In genomic region chr5:77844408-77845272, GRCh38 we compare ENCODE assay signal across 8 cellular contexts.
DNase-seq lines count a peak whose midpoint lies in the region; ATAC-seq and TF ChIP-seq lines count a peak whose summit lies in the region.

No MANE protein-coding gene starts in this region.

- H3K27me3 Mint-ChIP-seq in natural killer cell treated with Interleukin-12 subunit alpha and Interleukin-12 subunit beta and Interleukin-15 and Interleukin-18, amount 100 ng/mL, for 72 hours = peaks cover 32 to 43% of the 10 kb centered on the region in 2 donors

- no peaks in the 10 kb centered on the region for H3K9me3 Mint-ChIP-seq in natural killer cell treated with Interleukin-12 subunit alpha and Interleukin-12 subunit beta and Interleukin-15 and Interleukin-18, amount 100 ng/mL, for 72 hours

- H3K4me3 ChIP-seq in AG09309 (ENCODE audit: control insufficient read depth, low read depth, low read length) (peak overlapping the region; percentile 40), HUES6 (ENCODE audit: low read depth, low read length) (peak overlapping the region; percentile 66)

- no peaks in the 10 kb centered on the region for H3K9me3 ChIP-seq in HUES6 (ENCODE audit: control insufficient read depth, insufficient read depth, low read depth, low read length)

- H3K4me3 Mint-ChIP-seq in natural killer cell treated with Interleukin-12 subunit alpha and Interleukin-12 subunit beta and Interleukin-15 and Interleukin-18, amount 100 ng/mL, for 72 hours = peak overlapping the region; percentile 69

- peaks cover 37% of the 10 kb centered on the region for H3K4me1 ChIP-seq in HUES6 (ENCODE audit: control insufficient read depth, insufficient read depth, low read length)

- TF ChIP-seq POLR2A in erythroblast (IDR thresholded peaks at IDR 0.05; ENCODE audit: low read length) = no peak

- ATAC-seq in natural killer cell treated with Interleukin-12 subunit alpha and Interleukin-12 subunit beta and Interleukin-15 and Interleukin-18, amount 100 ng/mL, for 72 hours = peak; percentile 27 to 36

- H3K27ac Mint-ChIP-seq in natural killer cell treated with Interleukin-12 subunit alpha and Interleukin-12 subunit beta and Interleukin-15 and Interleukin-18, amount 100 ng/mL, for 72 hours = peak overlapping the region in 1 of 2 donors; percentile 50

- H3K9ac ChIP-seq in HUES6 (ENCODE audit: low read length) = peak overlapping the region; percentile 31

- no peak overlapping the region for H3K27ac ChIP-seq in HUES6 (ENCODE audit: low read depth, low read length)

- H3K27me3 ChIP-seq in HUES6 (ENCODE audit: control insufficient read depth, insufficient read depth, low read length) = peaks cover 100% of the 10 kb centered on the region

- no peak for DNase-seq in AG09309 (ENCODE audit: low read depth)
- DNase-seq in erythroblast (lab: John Stamatoyannopoulos, UW) = peak; percentile 13 to 20
- DNase-seq in natural killer cell treated with Interleukin-12 subunit alpha and Interleukin-12 subunit beta and Interleukin-15 and Interleukin-18, amount 100 ng/mL, for 72 hours (ENCODE audit: low spot score) = no peak
- no peak for DNase-seq in islet precursor cell
- no peak for DNase-seq in amniotic stem cell (lab: John Stamatoyannopoulos, UW)
- no peak for DNase-seq in epidermal melanocyte (ENCODE audit: insufficient read length, low spot score)
- DNase-seq in activated CD4-positive, alpha-beta T cell treated with anti-CD3 and anti-CD28 coated beads, Interleukin-2, amount 50 U/mL, for 4 hours = no peak

- peaks cover 4 to 7% of the 10 kb centered on the region in 2 donors for H3K4me1 Mint-ChIP-seq in natural killer cell treated with Interleukin-12 subunit alpha and Interleukin-12 subunit beta and Interleukin-15 and Interleukin-18, amount 100 ng/mL, for 72 hours (ENCODE audit: low read depth in 2 of 2)

- peak; percentile 34 for TF ChIP-seq CTCF in AG09309 (IDR thresholded peaks at IDR 0.05; ENCODE audit: control insufficient read depth, insufficient read depth, low read depth, low read length, missing control alignments)

- no peaks in the 10 kb centered on the region for H3K36me3 ChIP-seq in HUES6 (ENCODE audit: control insufficient read depth, insufficient read depth, low read length)

- H3K36me3 Mint-ChIP-seq in natural killer cell treated with Interleukin-12 subunit alpha and Interleukin-12 subunit beta and Interleukin-15 and Interleukin-18, amount 100 ng/mL, for 72 hours = no peaks in the 10 kb centered on the region

Comparison
In these comparisons a context has a peak if more than half of its experiments do, and no peak if none do; other contexts are left out.
1. DNase-seq: peak in erythroblast (2 of 2); none in AG09309 (single experiment), natural killer cell treated with Interleukin-12 subunit alpha and Interleukin-12 subunit beta and Interleukin-15 and Interleukin-18, amount 100 ng/mL, for 72 hours (single experiment), islet precursor cell (single experiment), amniotic stem cell (single experiment), epidermal melanocyte (single experiment) and activated CD4-positive, alpha-beta T cell treated with anti-CD3 and anti-CD28 coated beads, Interleukin-2, amount 50 U/mL, for 4 hours (0 of 2).